ENCODE assay signal across 8 cellular contexts in genomic region chr16:30091474-30092372, GRCh38. TPM values are rescaled to one million over a fixed set of nuclear protein-coding genes. Genes with fewer than 3 reads are reported as not detected.
DNase-seq lines count a peak whose midpoint lies in the region; ATAC-seq and TF ChIP-seq lines count a peak whose summit lies in the region.

A gene with protein sequence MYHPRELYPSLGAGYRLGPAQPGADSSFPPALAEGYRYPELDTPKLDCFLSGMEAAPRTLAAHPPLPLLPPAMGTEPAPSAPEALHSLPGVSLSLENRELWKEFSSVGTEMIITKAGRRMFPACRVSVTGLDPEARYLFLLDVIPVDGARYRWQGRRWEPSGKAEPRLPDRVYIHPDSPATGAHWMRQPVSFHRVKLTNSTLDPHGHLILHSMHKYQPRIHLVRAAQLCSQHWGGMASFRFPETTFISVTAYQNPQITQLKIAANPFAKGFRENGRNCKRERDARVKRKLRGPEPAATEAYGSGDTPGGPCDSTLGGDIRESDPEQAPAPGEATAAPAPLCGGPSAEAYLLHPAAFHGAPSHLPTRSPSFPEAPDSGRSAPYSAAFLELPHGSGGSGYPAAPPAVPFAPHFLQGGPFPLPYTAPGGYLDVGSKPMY (minus strand): TSS chr16:30091924. CDS start chr16:30091193, 731 bp downstream.

- peaks cover 12 to 41% (median 27%) of the 10 kb centered on the region in 4 donors for H3K4me1 ChIP-seq in liver (ENCODE audit: control insufficient read depth in 4 of 4, insufficient read depth in 4 of 4, low read length in 3 of 4)

- peak within 1 kb of the TSS; percentile 10 to 73 for H3K9ac ChIP-seq in liver (ENCODE audit: low read depth in 1 of 2, low read length in 2 of 2)

- H3K36me3 Mint-ChIP-seq in CD14-positive monocyte: peaks cover 22 to 32% of the 10 kb centered on the region in 2 donors

- DNase-seq in CD14-positive monocyte (ENCODE audit: low spot score): peak; percentile 91
- peak; percentile 61 for DNase-seq in NCI-H524 treated with DMSO at 0.1 percent for 48 hours (lab: John Stamatoyannopoulos, UW)
- DNase-seq in activated CD4-positive, alpha-beta T cell treated with anti-CD3 and anti-CD28 coated beads, Interleukin-2, amount 50 U/mL, for 1 hour: peak; percentile 91
- peak; percentile 82 for DNase-seq in dedifferentiated amniotic fluid mesenchymal stem cell (ENCODE audit: extremely low spot score)
- DNase-seq in stimulated activated CD4-positive, alpha-beta T cell treated with anti-CD3 and anti-CD28 coated beads, Interleukin-4, amount 100 ng/mL, for 1 hour: peak; percentile 94

- peaks cover 0 to 6% (median under 1%) of the 10 kb centered on the region in 4 donors for H3K36me3 ChIP-seq in liver (ENCODE audit: control insufficient read depth in 4 of 4, insufficient read depth in 3 of 4, low read depth in 1 of 4, low read length in 3 of 4)

- H3K27ac Mint-ChIP-seq in CD14-positive monocyte: peak within 1 kb of the TSS; percentile 86 to 97 (median 96)

- TF ChIP-seq CTCF in CD14-positive monocyte (IDR thresholded peaks at IDR 0.05) (no peak), liver (IDR thresholded peaks at IDR 0.05; ENCODE audit: low read depth, low read length, missing input control) (peak; percentile 81)

- intact Hi-C loops in CD14-positive monocyte (cut with micrococcal nuclease): loop anchor here in 1 of 2 donors (2.0 kb wide), 2 partner anchors 15 to 31 kb away; partner anchors contain the start of gene MAPK3

- peaks cover 7 to 17% (median 12%) of the 10 kb centered on the region in 7 donors for H3K9me3 Mint-ChIP-seq in CD14-positive monocyte

- H3K27me3 ChIP-seq in liver (ENCODE audit: control insufficient read depth in 4 of 4, insufficient read depth in 4 of 4, low read length in 3 of 4): no peaks in the 10 kb centered on the region

- TF ChIP-seq RAD21 in liver (IDR thresholded peaks at IDR 0.05): peak; percentile 76

- H3K4me3 Mint-ChIP-seq in CD14-positive monocyte: peak within 1 kb of the TSS; percentile 83 to 92

- ATAC-seq in GM19328 (IDR thresholded peaks at IDR 0.05; ENCODE audit: unreplicated experiment) (peak; percentile 71), HG03469 (IDR thresholded peaks at IDR 0.05; ENCODE audit: unreplicated experiment) (peak; percentile 42)

- WGBS in liver: 2% methylated on average over 76 of the region's 76 CpGs

- H3K27ac ChIP-seq in liver (ENCODE audit: low read depth in 1 of 2, low read length in 2 of 2): peak within 1 kb of the TSS; percentile 83 to 88

- H3K4me3 ChIP-seq in liver (ENCODE audit: low read depth in 1 of 3, low read length in 3 of 3): peak within 1 kb of the TSS; percentile 51 to 69 (median 57)

- H3K9me3 ChIP-seq in liver (ENCODE audit: control insufficient read depth in 4 of 4, low read length in 3 of 4): no peaks in the 10 kb centered on the region

- peaks cover 0 to 5% (median under 1%) of the 10 kb centered on the region in 3 donors for H3K27me3 Mint-ChIP-seq in CD14-positive monocyte (ENCODE audit: low read depth in 3 of 3)

- peaks cover 77% of the 10 kb centered on the region for H3K4me1 Mint-ChIP-seq in CD14-positive monocyte

TF ChIP-seq in liver, 16 proteins besides CTCF, POLR2A, EP300 and RAD21:
- peak; percentile 16 for TF ChIP-seq SP1 (IDR thresholded peaks at IDR 0.05)
- peak in 1 of 2 donors; percentile 58 for TF ChIP-seq GABPA (IDR thresholded peaks at IDR 0.05 in 1 of 2, conservative IDR thresholded peaks at IDR 0.05 in 1 of 2)
- TF ChIP-seq REST (IDR thresholded peaks at IDR 0.05): no peak
- TF ChIP-seq ATF3 (IDR thresholded peaks at IDR 0.05): no peak
- no peak for TF ChIP-seq NR2F2 (IDR thresholded peaks at IDR 0.05)
- TF ChIP-seq JUND (IDR thresholded peaks at IDR 0.05): no peak
- TF ChIP-seq HNF4G (IDR thresholded peaks at IDR 0.05): no peak
- TF ChIP-seq, protein P1, sequence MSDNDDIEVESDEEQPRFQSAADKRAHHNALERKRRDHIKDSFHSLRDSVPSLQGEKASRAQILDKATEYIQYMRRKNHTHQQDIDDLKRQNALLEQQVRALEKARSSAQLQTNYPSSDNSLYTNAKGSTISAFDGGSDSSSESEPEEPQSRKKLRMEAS (IDR thresholded peaks at IDR 0.05): no peak
- no peak for TF ChIP-seq EGR1 (IDR thresholded peaks at IDR 0.05; ENCODE audit: low read depth in 2 of 2)
- peak; percentile 46 to 57 for TF ChIP-seq RXRA (IDR thresholded peaks at IDR 0.05)
- no peak for TF ChIP-seq YY1 (IDR thresholded peaks at IDR 0.05)
- TF ChIP-seq FOXA1 (IDR thresholded peaks at IDR 0.05): no peak

RNA-seq across cellular contexts. Expression of the gene that starts here (rescaled TPM):
- polyA plus RNA-seq in CD14-positive monocyte (under 1 TPM; 0.10 to 0.11 TPM), liver (under 1 TPM; 0.10 to 0.26 TPM)
- total RNA-seq in liver: under 1 TPM; 0.09 to 0.25 TPM

Comparison
In these comparisons a context has a peak if more than half of its experiments do, and no peak if none do; other contexts are left out.
1. Peak in every context shown above with its lines: DNase-seq, ATAC-seq, H3K4me3 ChIP-seq and H3K27ac ChIP-seq.
2. Peak in DNase-seq in CD14-positive monocyte; RNA of the gene not detected or under 1 TPM.